In the genomic region with DNA sequence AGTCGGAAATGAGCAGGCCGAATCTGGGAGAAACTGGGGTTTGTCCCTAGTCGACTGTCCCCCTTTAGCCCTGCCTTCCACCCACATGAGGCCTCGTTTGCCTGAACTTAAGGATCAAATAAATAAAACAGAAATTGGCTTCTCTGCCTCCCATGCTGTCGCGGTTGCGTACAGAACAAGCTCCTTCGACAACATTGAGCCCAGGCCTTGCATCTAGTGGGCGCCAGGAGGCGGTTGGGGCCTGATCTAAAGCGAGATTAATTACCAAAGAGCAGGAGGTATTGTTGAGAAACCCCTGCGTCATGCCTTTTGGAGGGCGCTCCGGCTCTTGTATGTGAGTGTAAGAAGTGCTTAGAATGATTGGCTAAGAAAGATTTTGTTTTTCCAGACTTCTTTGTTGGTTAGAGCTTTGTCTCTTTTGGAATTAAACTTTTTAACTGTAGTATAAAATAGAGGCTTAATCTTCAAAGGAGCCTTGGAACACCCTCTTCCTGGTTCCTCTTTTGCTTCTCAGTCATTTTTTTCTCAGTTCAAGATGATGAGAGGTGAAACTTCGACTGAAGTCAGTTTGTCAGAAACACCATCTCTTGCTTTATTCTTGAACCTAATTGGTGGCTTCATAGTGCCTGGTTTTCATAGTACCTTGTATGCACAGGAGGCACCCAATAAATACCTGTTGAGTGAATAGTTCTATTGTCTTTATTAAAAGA, we compare ENCODE assay signal across 1 cellular context.
TF ChIP-seq lines count a peak whose summit lies in the region.

No MANE protein-coding gene starts in this region.

TF ChIP-seq in GM23338, 12 proteins besides CTCF, POLR2A, EP300 and RAD21 (continued from another document):
- TF ChIP-seq, protein P1, sequence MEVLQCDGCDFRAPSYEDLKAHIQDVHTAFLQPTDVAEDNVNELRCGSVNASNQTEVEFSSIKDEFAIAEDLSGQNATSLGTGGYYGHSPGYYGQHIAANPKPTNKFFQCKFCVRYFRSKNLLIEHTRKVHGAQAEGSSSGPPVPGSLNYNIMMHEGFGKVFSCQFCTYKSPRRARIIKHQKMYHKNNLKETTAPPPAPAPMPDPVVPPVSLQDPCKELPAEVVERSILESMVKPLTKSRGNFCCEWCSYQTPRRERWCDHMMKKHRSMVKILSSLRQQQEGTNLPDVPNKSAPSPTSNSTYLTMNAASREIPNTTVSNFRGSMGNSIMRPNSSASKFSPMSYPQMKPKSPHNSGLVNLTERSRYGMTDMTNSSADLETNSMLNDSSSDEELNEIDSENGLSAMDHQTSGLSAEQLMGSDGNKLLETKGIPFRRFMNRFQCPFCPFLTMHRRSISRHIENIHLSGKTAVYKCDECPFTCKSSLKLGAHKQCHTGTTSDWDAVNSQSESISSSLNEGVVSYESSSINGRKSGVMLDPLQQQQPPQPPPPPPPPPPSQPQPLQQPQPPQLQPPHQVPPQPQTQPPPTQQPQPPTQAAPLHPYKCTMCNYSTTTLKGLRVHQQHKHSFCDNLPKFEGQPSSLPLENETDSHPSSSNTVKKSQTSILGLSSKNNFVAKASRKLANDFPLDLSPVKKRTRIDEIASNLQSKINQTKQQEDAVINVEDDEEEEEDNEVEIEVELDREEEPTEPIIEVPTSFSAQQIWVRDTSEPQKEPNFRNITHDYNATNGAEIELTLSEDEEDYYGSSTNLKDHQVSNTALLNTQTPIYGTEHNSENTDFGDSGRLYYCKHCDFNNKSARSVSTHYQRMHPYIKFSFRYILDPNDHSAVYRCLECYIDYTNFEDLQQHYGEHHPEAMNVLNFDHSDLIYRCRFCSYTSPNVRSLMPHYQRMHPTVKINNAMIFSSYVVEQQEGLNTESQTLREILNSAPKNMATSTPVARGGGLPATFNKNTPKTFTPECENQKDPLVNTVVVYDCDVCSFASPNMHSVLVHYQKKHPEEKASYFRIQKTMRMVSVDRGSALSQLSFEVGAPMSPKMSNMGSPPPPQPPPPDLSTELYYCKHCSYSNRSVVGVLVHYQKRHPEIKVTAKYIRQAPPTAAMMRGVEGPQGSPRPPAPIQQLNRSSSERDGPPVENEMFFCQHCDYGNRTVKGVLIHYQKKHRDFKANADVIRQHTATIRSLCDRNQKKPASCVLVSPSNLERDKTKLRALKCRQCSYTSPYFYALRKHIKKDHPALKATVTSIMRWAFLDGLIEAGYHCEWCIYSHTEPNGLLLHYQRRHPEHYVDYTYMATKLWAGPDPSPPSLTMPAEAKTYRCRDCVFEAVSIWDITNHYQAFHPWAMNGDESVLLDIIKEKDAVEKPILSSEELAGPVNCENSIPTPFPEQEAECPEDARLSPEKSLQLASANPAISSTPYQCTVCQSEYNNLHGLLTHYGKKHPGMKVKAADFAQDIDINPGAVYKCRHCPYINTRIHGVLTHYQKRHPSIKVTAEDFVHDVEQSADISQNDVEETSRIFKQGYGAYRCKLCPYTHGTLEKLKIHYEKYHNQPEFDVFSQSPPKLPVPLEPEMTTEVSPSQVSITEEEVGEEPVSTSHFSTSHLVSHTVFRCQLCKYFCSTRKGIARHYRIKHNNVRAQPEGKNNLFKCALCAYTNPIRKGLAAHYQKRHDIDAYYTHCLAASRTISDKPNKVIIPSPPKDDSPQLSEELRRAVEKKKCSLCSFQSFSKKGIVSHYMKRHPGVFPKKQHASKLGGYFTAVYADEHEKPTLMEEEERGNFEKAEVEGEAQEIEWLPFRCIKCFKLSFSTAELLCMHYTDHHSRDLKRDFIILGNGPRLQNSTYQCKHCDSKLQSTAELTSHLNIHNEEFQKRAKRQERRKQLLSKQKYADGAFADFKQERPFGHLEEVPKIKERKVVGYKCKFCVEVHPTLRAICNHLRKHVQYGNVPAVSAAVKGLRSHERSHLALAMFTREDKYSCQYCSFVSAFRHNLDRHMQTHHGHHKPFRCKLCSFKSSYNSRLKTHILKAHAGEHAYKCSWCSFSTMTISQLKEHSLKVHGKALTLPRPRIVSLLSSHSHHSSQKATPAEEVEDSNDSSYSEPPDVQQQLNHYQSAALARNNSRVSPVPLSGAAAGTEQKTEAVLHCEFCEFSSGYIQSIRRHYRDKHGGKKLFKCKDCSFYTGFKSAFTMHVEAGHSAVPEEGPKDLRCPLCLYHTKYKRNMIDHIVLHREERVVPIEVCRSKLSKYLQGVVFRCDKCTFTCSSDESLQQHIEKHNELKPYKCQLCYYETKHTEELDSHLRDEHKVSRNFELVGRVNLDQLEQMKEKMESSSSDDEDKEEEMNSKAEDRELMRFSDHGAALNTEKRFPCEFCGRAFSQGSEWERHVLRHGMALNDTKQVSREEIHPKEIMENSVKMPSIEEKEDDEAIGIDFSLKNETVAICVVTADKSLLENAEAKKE (CRISPR knock-in tag; IDR thresholded peaks at IDR 0.05): no peak
- TF ChIP-seq, protein P2, sequence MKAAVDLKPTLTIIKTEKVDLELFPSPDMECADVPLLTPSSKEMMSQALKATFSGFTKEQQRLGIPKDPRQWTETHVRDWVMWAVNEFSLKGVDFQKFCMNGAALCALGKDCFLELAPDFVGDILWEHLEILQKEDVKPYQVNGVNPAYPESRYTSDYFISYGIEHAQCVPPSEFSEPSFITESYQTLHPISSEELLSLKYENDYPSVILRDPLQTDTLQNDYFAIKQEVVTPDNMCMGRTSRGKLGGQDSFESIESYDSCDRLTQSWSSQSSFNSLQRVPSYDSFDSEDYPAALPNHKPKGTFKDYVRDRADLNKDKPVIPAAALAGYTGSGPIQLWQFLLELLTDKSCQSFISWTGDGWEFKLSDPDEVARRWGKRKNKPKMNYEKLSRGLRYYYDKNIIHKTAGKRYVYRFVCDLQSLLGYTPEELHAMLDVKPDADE (IDR thresholded peaks at IDR 0.05): no peak
- TF ChIP-seq CREB1 (CRISPR knock-in tag; IDR thresholded peaks at IDR 0.05; ENCODE audit: low read depth) (no peak), ZNF331 (CRISPR knock-in tag; IDR thresholded peaks at IDR 0.05; ENCODE audit: low read depth) (no peak)
